25 cellular contexts compared by ENCODE assay signal in the genomic region with DNA sequence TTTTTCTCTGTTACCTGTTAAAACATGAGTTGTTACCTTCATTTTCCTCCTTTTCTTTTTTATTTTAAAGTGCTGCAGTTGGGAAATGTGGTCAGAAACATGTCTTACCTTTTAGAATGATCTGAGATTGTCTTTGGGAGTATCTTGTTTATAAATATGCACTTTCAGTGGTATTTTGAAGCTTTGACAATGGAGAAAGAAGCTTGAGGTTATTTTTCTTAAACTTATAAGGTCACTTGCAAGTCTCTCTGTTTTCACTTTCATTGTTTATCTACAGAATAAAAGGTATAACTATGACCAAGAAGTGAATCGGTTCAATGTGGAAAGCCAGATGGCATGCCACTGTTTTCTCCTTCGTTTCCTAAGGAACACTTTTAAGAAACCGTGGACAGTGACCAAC.
DNase-seq lines count a peak whose midpoint lies in the region; ATAC-seq and TF ChIP-seq lines count a peak whose summit lies in the region.
"Had no signal": no experiment of that assay in that cellular context is flagged by ENCODE, and none has a peak within 500 bp of the region (broad histone marks: within the 10 kb centered on the region; RNA-seq: fewer than 3 reads in every experiment).

No MANE protein-coding gene starts in this region.

- no peak for TF ChIP-seq CTCF in HL-60 (IDR thresholded peaks at IDR 0.05; ENCODE audit: insufficient read depth, low read length)
- no peak for TF ChIP-seq CTCF in activated CD8-positive, alpha-beta T cell treated with anti-CD3 and anti-CD28 coated beads for 36 hours (IDR thresholded peaks at IDR 0.05)
- TF ChIP-seq CTCF in mesothelial cell of epicardium (IDR thresholded peaks at IDR 0.05; ENCODE audit: unreplicated experiment), result no peak

- DNase-seq in HL-60 (ENCODE audit: low read depth in 1 of 2, low spot score in 1 of 2) (no peak), NCI-H510A (lab: John Stamatoyannopoulos, UW) (no peak), NCI-H1092 (lab: John Stamatoyannopoulos, UW) (no peak), mesothelial cell of epicardium (ENCODE audit: low spot score in 2 of 2, unreplicated experiment in 2 of 2) (no peak)
- no peak for DNase-seq in activated CD8-positive, alpha-beta T cell treated with anti-CD3 and anti-CD28 coated beads for 36 hours
- DNase-seq: activated B cell treated with CpG ODN at 0.5 μM for 24 hours; activated CD4-positive, alpha-beta memory T cell treated with anti-CD3 and anti-CD28 coated beads, Interleukin-2, amount 10 ng/mL, durations not matched to agents 7 days and 5 days; activated T-cell treated with anti-CD3 and anti-CD28 coated beads, Interleukin-2, amount 50 U/mL, for 24 hours; CD4-positive, alpha-beta T cell; effector CD4-positive, alpha-beta T cell; GF-D8; H9; IMR-90; mesenchymal stem cell; natural killer cell; pancreas; right lobe of liver had no signal

- no peaks in the 10 kb centered on the region for H3K4me1 Mint-ChIP-seq in activated CD8-positive, alpha-beta T cell treated with anti-CD3 and anti-CD28 coated beads for 36 hours (ENCODE audit: low read depth)
- peaks cover 20% of the 10 kb centered on the region for H3K4me1 Mint-ChIP-seq in mesothelial cell of epicardium
- H3K4me1 Mint-ChIP-seq: activated B cell treated with CpG ODN at 0.5 μM for 24 hours; activated CD4-positive, alpha-beta memory T cell treated with anti-CD3 and anti-CD28 coated beads, Interleukin-2, amount 10 ng/mL, durations not matched to agents 7 days and 5 days; activated naive CD4-positive, alpha-beta T cell treated with anti-CD3 and anti-CD28 coated beads, Interleukin-2, amount 50 U/mL, for 24 hours; natural killer cell had no signal

- CTCF ChIA-PET in activated CD8-positive, alpha-beta T cell treated with anti-CD3 and anti-CD28 coated beads for 36 hours (lab: Charles Lee), result no interaction called here

- H3K36me3 Mint-ChIP-seq in activated CD8-positive, alpha-beta T cell treated with anti-CD3 and anti-CD28 coated beads for 36 hours (ENCODE audit: low read depth), result no peaks in the 10 kb centered on the region
- no peaks in the 10 kb centered on the region for H3K36me3 Mint-ChIP-seq in mesothelial cell of epicardium
- H3K36me3 Mint-ChIP-seq: activated naive CD4-positive, alpha-beta T cell treated with anti-CD3 and anti-CD28 coated beads, Interleukin-2, amount 50 U/mL, for 24 hours; natural killer cell; stimulated activated memory B cell treated with anti-CD40 and anti-IgM and Interleukin-4, amounts not matched to agents 10 μg/mL and 1 μg/mL and 100 μg/mL, for 72 hours had no signal

- intact Hi-C loops in activated CD8-positive, alpha-beta T cell treated with anti-CD3 and anti-CD28 coated beads for 36 hours (cut with micrococcal nuclease), result no loop called here

- H3K4me3 Mint-ChIP-seq in activated CD8-positive, alpha-beta T cell treated with anti-CD3 and anti-CD28 coated beads for 36 hours, result no peak overlapping the region
- H3K4me3 Mint-ChIP-seq in mesothelial cell of epicardium, result no peak overlapping the region
- H3K4me3 Mint-ChIP-seq: activated B cell treated with CpG ODN at 0.5 μM for 24 hours; activated CD4-positive, alpha-beta memory T cell treated with anti-CD3 and anti-CD28 coated beads, Interleukin-2, amount 10 ng/mL, durations not matched to agents 7 days and 5 days; activated naive CD4-positive, alpha-beta T cell treated with anti-CD3 and anti-CD28 coated beads, Interleukin-2, amount 50 U/mL, for 24 hours; activated T-cell treated with anti-CD3 and anti-CD28 coated beads, Interleukin-2, amount 50 U/mL, for 24 hours; CD4-positive, alpha-beta T cell; H9; natural killer cell; stimulated activated memory B cell treated with anti-CD40 and anti-IgM and Interleukin-4, amounts not matched to agents 10 μg/mL and 1 μg/mL and 100 μg/mL, for 72 hours; T-helper 2 cell treated with Interferon-gamma antibody and Interleukin-4, amounts not matched to agents 5 μg/mL and 100 μg/mL, for 36 hours had no signal

- H3K27me3 ChIP-seq in HL-60 (ENCODE audit: insufficient read depth, poor library complexity, severe bottlenecking), result no peaks in the 10 kb centered on the region
- H3K27me3 ChIP-seq: pancreas, right lobe of liver had no signal

- peak; percentile 34 for ATAC-seq in GM18511 (IDR thresholded peaks at IDR 0.05; ENCODE audit: unreplicated experiment)
- ATAC-seq in GM19463 (IDR thresholded peaks at IDR 0.05; ENCODE audit: unreplicated experiment), result peak; percentile 26
- ATAC-seq in HG02870 (IDR thresholded peaks at IDR 0.05; ENCODE audit: unreplicated experiment), result peak; percentile 43
- no peak for ATAC-seq in activated CD8-positive, alpha-beta T cell treated with anti-CD3 and anti-CD28 coated beads for 36 hours
- ATAC-seq: natural killer cell; pancreas; right lobe of liver; stimulated activated memory B cell treated with anti-CD40 and anti-IgM and Interleukin-4, amounts not matched to agents 10 μg/mL and 1 μg/mL and 100 μg/mL, for 72 hours had no signal

- no peak overlapping the region for H3K4me3 ChIP-seq in HL-60 (replicated peaks; ENCODE audit: insufficient read depth, low read length)
- H3K4me3 ChIP-seq: pancreas, right lobe of liver, SK-N-MC, thoracic aorta had no signal

- POLR2A ChIA-PET in activated CD8-positive, alpha-beta T cell treated with anti-CD3 and anti-CD28 coated beads for 36 hours (lab: Charles Lee), result no interaction called here

- no peak overlapping the region for H3K27ac Mint-ChIP-seq in activated CD8-positive, alpha-beta T cell treated with anti-CD3 and anti-CD28 coated beads for 36 hours
- no peak overlapping the region for H3K27ac Mint-ChIP-seq in mesothelial cell of epicardium
- H3K27ac Mint-ChIP-seq: activated B cell treated with CpG ODN at 0.5 μM for 24 hours; activated CD4-positive, alpha-beta memory T cell treated with anti-CD3 and anti-CD28 coated beads, Interleukin-2, amount 10 ng/mL, durations not matched to agents 7 days and 5 days; activated naive CD4-positive, alpha-beta T cell treated with anti-CD3 and anti-CD28 coated beads, Interleukin-2, amount 50 U/mL, for 24 hours; activated T-cell treated with anti-CD3 and anti-CD28 coated beads, Interleukin-2, amount 50 U/mL, for 24 hours; CD4-positive, alpha-beta T cell; H9; natural killer cell; stimulated activated memory B cell treated with anti-CD40 and anti-IgM and Interleukin-4, amounts not matched to agents 10 μg/mL and 1 μg/mL and 100 μg/mL, for 72 hours; T-helper 2 cell treated with Interferon-gamma antibody and Interleukin-4, amounts not matched to agents 5 μg/mL and 100 μg/mL, for 36 hours had no signal

- no peaks in the 10 kb centered on the region for H3K27me3 Mint-ChIP-seq in activated CD8-positive, alpha-beta T cell treated with anti-CD3 and anti-CD28 coated beads for 36 hours
- peaks cover 2% of the 10 kb centered on the region for H3K27me3 Mint-ChIP-seq in mesothelial cell of epicardium (ENCODE audit: low read depth)
- H3K27me3 Mint-ChIP-seq: activated B cell treated with CpG ODN at 0.5 μM for 24 hours; activated CD4-positive, alpha-beta memory T cell treated with anti-CD3 and anti-CD28 coated beads, Interleukin-2, amount 10 ng/mL, durations not matched to agents 7 days and 5 days; activated naive CD4-positive, alpha-beta T cell treated with anti-CD3 and anti-CD28 coated beads, Interleukin-2, amount 50 U/mL, for 24 hours; activated T-cell treated with anti-CD3 and anti-CD28 coated beads, Interleukin-2, amount 50 U/mL, for 24 hours; CD4-positive, alpha-beta T cell; stimulated activated memory B cell treated with anti-CD40 and anti-IgM and Interleukin-4, amounts not matched to agents 10 μg/mL and 1 μg/mL and 100 μg/mL, for 72 hours had no signal

- H3K27ac ChIP-seq in HL-60 (replicated peaks), result peak overlapping the region; percentile 95
- H3K27ac ChIP-seq: pancreas, right lobe of liver, SK-N-MC, thoracic aorta had no signal

- H3K9me3 Mint-ChIP-seq in activated CD8-positive, alpha-beta T cell treated with anti-CD3 and anti-CD28 coated beads for 36 hours, result no peaks in the 10 kb centered on the region
- no peaks in the 10 kb centered on the region for H3K9me3 Mint-ChIP-seq in mesothelial cell of epicardium
- H3K9me3 Mint-ChIP-seq: activated B cell treated with CpG ODN at 0.5 μM for 24 hours; activated CD4-positive, alpha-beta memory T cell treated with anti-CD3 and anti-CD28 coated beads, Interleukin-2, amount 10 ng/mL, durations not matched to agents 7 days and 5 days; activated naive CD4-positive, alpha-beta T cell treated with anti-CD3 and anti-CD28 coated beads, Interleukin-2, amount 50 U/mL, for 24 hours; activated T-cell treated with anti-CD3 and anti-CD28 coated beads, Interleukin-2, amount 50 U/mL, for 24 hours; CD4-positive, alpha-beta T cell; H9; stimulated activated memory B cell treated with anti-CD40 and anti-IgM and Interleukin-4, amounts not matched to agents 10 μg/mL and 1 μg/mL and 100 μg/mL, for 72 hours; T-helper 2 cell treated with Interferon-gamma antibody and Interleukin-4, amounts not matched to agents 5 μg/mL and 100 μg/mL, for 36 hours had no signal
